ENCODE assay signal across 2 cellular contexts in the genomic region with DNA sequence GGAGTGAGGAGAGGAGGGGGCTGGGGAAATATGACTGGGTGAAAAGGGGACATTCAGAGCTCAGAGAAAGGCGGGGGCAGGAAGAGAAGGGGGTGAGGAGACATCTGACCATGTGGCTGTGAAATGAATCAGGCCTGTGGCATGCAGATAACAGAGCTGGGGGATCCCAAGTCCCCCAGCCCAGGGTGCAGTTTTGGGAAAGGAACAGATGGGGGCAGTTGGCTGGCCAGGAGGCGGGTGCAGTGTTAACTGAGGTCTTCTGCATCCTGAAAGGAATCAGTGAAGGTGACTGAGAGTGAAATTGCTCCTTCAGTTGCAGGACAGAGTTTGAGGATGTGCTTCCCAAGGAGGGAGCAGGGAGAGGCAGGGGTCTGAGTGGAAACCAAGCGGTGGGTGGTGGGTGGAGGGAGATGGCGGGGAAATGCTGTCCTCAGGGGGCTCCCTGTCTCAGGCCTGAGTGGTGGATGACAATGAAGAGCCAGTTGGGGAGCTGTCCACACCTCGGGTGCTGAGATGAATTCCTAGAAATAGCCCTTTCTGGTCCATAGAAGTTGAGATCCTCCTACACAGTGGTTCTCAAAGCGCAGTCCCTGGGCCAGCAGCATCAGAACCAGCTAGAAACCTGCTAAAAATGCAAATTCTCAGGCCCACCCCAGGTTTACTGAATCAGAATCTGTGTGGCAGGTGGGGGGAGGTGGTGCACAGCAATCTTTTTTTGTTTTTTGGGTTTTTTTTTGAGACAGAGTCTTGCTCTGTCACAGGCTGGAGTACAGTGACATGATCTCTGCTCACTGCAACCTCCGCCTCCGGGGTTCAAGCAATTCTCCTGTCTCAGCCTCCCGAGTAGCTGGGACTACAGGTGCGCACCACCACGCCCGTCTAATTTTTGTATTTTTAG.
TF ChIP-seq lines count a peak whose summit lies in the region.

No MANE protein-coding gene starts in this region.

TF ChIP-seq in HepG2, 621 proteins besides CTCF, POLR2A, EP300 and RAD21:
- peak; percentile 64; the same call in 1 of the 2 replicates for TF ChIP-seq EHMT2 (IDR thresholded peaks at IDR 0.05; ENCODE audit: borderline replicate concordance, low read depth, low read length)
- TF ChIP-seq TGIF2 (CRISPR knock-in tag; IDR thresholded peaks at IDR 0.05), result 0 out of 2 replicates have a peak, but pooled peaks have one; percentile 26
- TF ChIP-seq SALL1 (CRISPR knock-in tag; IDR thresholded peaks at IDR 0.05), result peak; percentile 33; the same call in 1 of the 2 replicates
- peak; percentile 95 for TF ChIP-seq MIER2 (CRISPR knock-in tag; IDR thresholded peaks at IDR 0.05)
- 0 out of 2 replicates have a peak, but pooled peaks have one; percentile 52 for TF ChIP-seq BCL6 (CRISPR knock-in tag; IDR thresholded peaks at IDR 0.05)
- TF ChIP-seq, protein P1, sequence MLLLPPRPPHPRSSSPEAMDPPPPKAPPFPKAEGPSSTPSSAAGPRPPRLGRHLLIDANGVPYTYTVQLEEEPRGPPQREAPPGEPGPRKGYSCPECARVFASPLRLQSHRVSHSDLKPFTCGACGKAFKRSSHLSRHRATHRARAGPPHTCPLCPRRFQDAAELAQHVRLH (CRISPR knock-in tag; IDR thresholded peaks at IDR 0.05; ENCODE audit: borderline replicate concordance, low read depth), result no peak
- TF ChIP-seq, protein P2, sequence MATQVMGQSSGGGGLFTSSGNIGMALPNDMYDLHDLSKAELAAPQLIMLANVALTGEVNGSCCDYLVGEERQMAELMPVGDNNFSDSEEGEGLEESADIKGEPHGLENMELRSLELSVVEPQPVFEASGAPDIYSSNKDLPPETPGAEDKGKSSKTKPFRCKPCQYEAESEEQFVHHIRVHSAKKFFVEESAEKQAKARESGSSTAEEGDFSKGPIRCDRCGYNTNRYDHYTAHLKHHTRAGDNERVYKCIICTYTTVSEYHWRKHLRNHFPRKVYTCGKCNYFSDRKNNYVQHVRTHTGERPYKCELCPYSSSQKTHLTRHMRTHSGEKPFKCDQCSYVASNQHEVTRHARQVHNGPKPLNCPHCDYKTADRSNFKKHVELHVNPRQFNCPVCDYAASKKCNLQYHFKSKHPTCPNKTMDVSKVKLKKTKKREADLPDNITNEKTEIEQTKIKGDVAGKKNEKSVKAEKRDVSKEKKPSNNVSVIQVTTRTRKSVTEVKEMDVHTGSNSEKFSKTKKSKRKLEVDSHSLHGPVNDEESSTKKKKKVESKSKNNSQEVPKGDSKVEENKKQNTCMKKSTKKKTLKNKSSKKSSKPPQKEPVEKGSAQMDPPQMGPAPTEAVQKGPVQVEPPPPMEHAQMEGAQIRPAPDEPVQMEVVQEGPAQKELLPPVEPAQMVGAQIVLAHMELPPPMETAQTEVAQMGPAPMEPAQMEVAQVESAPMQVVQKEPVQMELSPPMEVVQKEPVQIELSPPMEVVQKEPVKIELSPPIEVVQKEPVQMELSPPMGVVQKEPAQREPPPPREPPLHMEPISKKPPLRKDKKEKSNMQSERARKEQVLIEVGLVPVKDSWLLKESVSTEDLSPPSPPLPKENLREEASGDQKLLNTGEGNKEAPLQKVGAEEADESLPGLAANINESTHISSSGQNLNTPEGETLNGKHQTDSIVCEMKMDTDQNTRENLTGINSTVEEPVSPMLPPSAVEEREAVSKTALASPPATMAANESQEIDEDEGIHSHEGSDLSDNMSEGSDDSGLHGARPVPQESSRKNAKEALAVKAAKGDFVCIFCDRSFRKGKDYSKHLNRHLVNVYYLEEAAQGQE (IDR thresholded peaks at IDR 0.05; ENCODE audit: borderline replicate concordance in 1 of 2, low read depth in 1 of 2, low read length in 2 of 2), result peak; percentile 66 to 94
- TF ChIP-seq ZNF670 (CRISPR knock-in tag; IDR thresholded peaks at IDR 0.05; ENCODE audit: borderline replicate concordance), result no peak

TF ChIP-seq in endothelial cell of umbilical vein, 7 proteins besides CTCF, POLR2A, EP300 and RAD21:
- TF ChIP-seq EZH2 (IDR thresholded peaks at IDR 0.05; ENCODE audit: borderline replicate concordance, low read depth, low read length, severe bottlenecking) (no peak), GATA2 (IDR thresholded peaks at IDR 0.05; ENCODE audit: insufficient read depth, insufficient read length, low read depth, low read length) (no peak), JUN (IDR thresholded peaks at IDR 0.05; ENCODE audit: borderline replicate concordance, insufficient read depth, insufficient read length, low read depth) (no peak), POLR2AphosphoS5 (IDR thresholded peaks at IDR 0.05; ENCODE audit: insufficient read depth, low read depth, low read length) (no peak), MYC (IDR thresholded peaks at IDR 0.05; ENCODE audit: low read depth, low read length) (no peak), FOS (IDR thresholded peaks at IDR 0.05; ENCODE audit: borderline replicate concordance, insufficient read depth, low read length) (no peak)
- TF ChIP-seq, protein P3, sequence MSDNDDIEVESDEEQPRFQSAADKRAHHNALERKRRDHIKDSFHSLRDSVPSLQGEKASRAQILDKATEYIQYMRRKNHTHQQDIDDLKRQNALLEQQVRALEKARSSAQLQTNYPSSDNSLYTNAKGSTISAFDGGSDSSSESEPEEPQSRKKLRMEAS (IDR thresholded peaks at IDR 0.05; ENCODE audit: insufficient read depth, insufficient read length), result no peak
